In the genomic region with DNA sequence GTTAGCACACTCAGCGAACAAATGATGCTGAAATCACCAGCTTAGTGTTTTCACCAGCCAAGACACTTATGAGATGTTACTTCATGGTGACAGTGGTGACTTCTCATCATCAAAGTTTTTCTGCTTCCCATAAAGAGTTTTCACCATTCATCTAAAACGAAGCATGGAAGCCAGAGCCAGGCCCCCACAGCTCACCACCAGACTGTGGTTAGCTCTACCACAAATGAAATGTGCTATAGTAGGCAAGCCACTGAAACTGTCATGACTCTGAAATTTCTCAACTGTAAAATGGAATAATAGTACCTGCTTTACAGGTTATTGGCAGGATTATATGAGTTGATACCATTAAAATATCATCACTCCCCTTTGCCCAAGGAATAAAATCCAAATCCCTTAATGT, we compare ENCODE assay signal across 18 cellular contexts.
"Had no signal": no experiment of that assay in that cellular context is flagged by ENCODE, and none has a peak within 500 bp of the region (broad histone marks: within the 10 kb centered on the region; RNA-seq: fewer than 3 reads in every experiment).

No MANE protein-coding gene starts in this region.

- H3K27ac Mint-ChIP-seq: activated CD4-positive, alpha-beta memory T cell treated with anti-CD3 and anti-CD28 coated beads for 36 hours; activated CD4-positive, alpha-beta T cell treated with anti-CD3 and anti-CD28 coated beads for 36 hours; activated CD8-positive, alpha-beta memory T cell treated with anti-CD3 and anti-CD28 coated beads, Interleukin-2, amount 10 ng/mL, durations not matched to agents 7 days and 5 days; activated T-cell treated with anti-CD3 and anti-CD28 coated beads, Interleukin-2, amount 50 U/mL, for 24 hours; stimulated activated naive CD8-positive, alpha-beta T cell treated with anti-CD3 and anti-CD28 coated beads, Interleukin-15, Interleukin-2, amounts not matched to agents 100 ng/mL and 50 ng/mL, for 24 hours had no signal

- H3K4me3 Mint-ChIP-seq: activated CD4-positive, alpha-beta memory T cell treated with anti-CD3 and anti-CD28 coated beads for 36 hours; activated CD4-positive, alpha-beta T cell treated with anti-CD3 and anti-CD28 coated beads for 36 hours; activated CD8-positive, alpha-beta memory T cell treated with anti-CD3 and anti-CD28 coated beads, Interleukin-2, amount 10 ng/mL, durations not matched to agents 7 days and 5 days; activated T-cell treated with anti-CD3 and anti-CD28 coated beads, Interleukin-2, amount 50 U/mL, for 24 hours; neural crest cell; stimulated activated naive CD8-positive, alpha-beta T cell treated with anti-CD3 and anti-CD28 coated beads, Interleukin-15, Interleukin-2, amounts not matched to agents 100 ng/mL and 50 ng/mL, for 24 hours had no signal

- H3K4me3 ChIP-seq: gastroesophageal sphincter, lung, prostate gland, upper lobe of right lung had no signal

- H3K4me1 ChIP-seq: gastroesophageal sphincter, prostate gland, upper lobe of right lung had no signal

- H3K27ac ChIP-seq: gastroesophageal sphincter, prostate gland, upper lobe of right lung had no signal

- H3K27me3 ChIP-seq: gastroesophageal sphincter, upper lobe of right lung had no signal

- DNase-seq: activated CD4-positive, alpha-beta memory T cell treated with anti-CD3 and anti-CD28 coated beads for 36 hours; activated CD4-positive, alpha-beta T cell treated with anti-CD3 and anti-CD28 coated beads for 36 hours; activated CD8-positive, alpha-beta memory T cell treated with anti-CD3 and anti-CD28 coated beads, Interleukin-2, amount 10 ng/mL, durations not matched to agents 7 days and 5 days; activated effector memory CD4-positive, alpha-beta T cell treated with Interleukin-2 at 50 U/mL for 16 hours; activated naive CD4-positive, alpha-beta T cell treated with anti-CD3 and anti-CD28 coated beads, Interleukin-2, amount 50 U/mL, for 16 hours; activated T-cell treated with anti-CD3 and anti-CD28 coated beads, Interleukin-2, amount 50 U/mL, for 24 hours; islet precursor cell; midbrain; right cardiac atrium; small intestine; stimulated activated CD4-positive, alpha-beta T cell treated with anti-CD3 and anti-CD28 coated beads, Interleukin-4, amount 100 ng/mL, for 4 hours; stimulated activated CD8-positive, alpha-beta memory T cell treated with anti-CD3 and anti-CD28 coated beads, Interleukin-4, amount 100 ng/mL, for 48 hours; upper lobe of right lung had no signal

- H3K9me3 ChIP-seq: prostate gland, upper lobe of right lung had no signal

- ATAC-seq: activated CD4-positive, alpha-beta T cell treated with anti-CD3 and anti-CD28 coated beads for 36 hours; activated CD8-positive, alpha-beta memory T cell treated with anti-CD3 and anti-CD28 coated beads, Interleukin-2, amount 10 ng/mL, durations not matched to agents 7 days and 5 days; gastroesophageal sphincter; right cardiac atrium had no signal

- H3K4me1 Mint-ChIP-seq: activated CD4-positive, alpha-beta T cell treated with anti-CD3 and anti-CD28 coated beads for 36 hours; activated CD8-positive, alpha-beta memory T cell treated with anti-CD3 and anti-CD28 coated beads, Interleukin-2, amount 10 ng/mL, durations not matched to agents 7 days and 5 days had no signal

- H3K36me3 ChIP-seq: gastroesophageal sphincter, prostate gland, upper lobe of right lung had no signal

- H3K27me3 Mint-ChIP-seq: activated CD4-positive, alpha-beta memory T cell treated with anti-CD3 and anti-CD28 coated beads for 36 hours; activated CD8-positive, alpha-beta memory T cell treated with anti-CD3 and anti-CD28 coated beads, Interleukin-2, amount 10 ng/mL, durations not matched to agents 7 days and 5 days; activated T-cell treated with anti-CD3 and anti-CD28 coated beads, Interleukin-2, amount 50 U/mL, for 24 hours had no signal
